In genomic region chr14:22052795-22053194, GRCh38 we compare ENCODE assay signal across 15 cellular contexts.
DNase-seq lines count a peak whose midpoint lies in the region; ATAC-seq and TF ChIP-seq lines count a peak whose summit lies in the region.
"Had no signal": no experiment of that assay in that cellular context is flagged by ENCODE, and none has a peak within 500 bp of the region (broad histone marks: within the 10 kb centered on the region; RNA-seq: fewer than 3 reads in every experiment).

No MANE protein-coding gene starts in this region.

- H3K9me3 ChIP-seq in hepatocyte (ENCODE audit: low read depth) (no peaks in the 10 kb centered on the region), upper lobe of right lung (no peaks in the 10 kb centered on the region)
- H3K9me3 ChIP-seq: prostate gland, transverse colon had no signal

- peak; percentile 55 for ATAC-seq in upper lobe of right lung

- H3K4me2 ChIP-seq in hepatocyte = no peak overlapping the region

- TF ChIP-seq CTCF in hepatocyte (IDR thresholded peaks at IDR 0.05; ENCODE audit: poor library complexity) (no peak), upper lobe of right lung (IDR thresholded peaks at IDR 0.05) (no peak)

- intact Hi-C loops in upper lobe of right lung (cut with DNase I) = no loop called here

- no peak for TF ChIP-seq POLR2A in erythroblast (IDR thresholded peaks at IDR 0.05; ENCODE audit: low read length)

- H3K4me1 Mint-ChIP-seq in activated T-cell treated with anti-CD3 and anti-CD28 coated beads, Interleukin-2, amount 50 U/mL, for 24 hours (ENCODE audit: low read depth) = peaks cover 40% of the 10 kb centered on the region

- H3K27ac ChIP-seq in hepatocyte (no peak overlapping the region), upper lobe of right lung (no peak overlapping the region)
- H3K27ac ChIP-seq: dorsolateral prefrontal cortex, prostate gland had no signal

- no peaks in the 10 kb centered on the region for H3K27me3 Mint-ChIP-seq in activated T-cell treated with anti-CD3 and anti-CD28 coated beads, Interleukin-2, amount 50 U/mL, for 24 hours

- H3K27me3 ChIP-seq in hepatocyte (no peaks in the 10 kb centered on the region), upper lobe of right lung (no peaks in the 10 kb centered on the region)
- H3K27me3 ChIP-seq: transverse colon had no signal

- no peaks in the 10 kb centered on the region for H3K36me3 Mint-ChIP-seq in activated T-cell treated with anti-CD3 and anti-CD28 coated beads, Interleukin-2, amount 50 U/mL, for 24 hours (ENCODE audit: low read depth)
- H3K36me3 Mint-ChIP-seq: brain had no signal

- H3K4me3 ChIP-seq in hepatocyte = no peak overlapping the region
- no peak overlapping the region for H3K4me3 ChIP-seq in upper lobe of right lung
- H3K4me3 ChIP-seq: dorsolateral prefrontal cortex, prostate gland, transverse colon had no signal

- peak; percentile 31 for DNase-seq in stimulated activated CD4-positive, alpha-beta T cell treated with anti-CD3 and anti-CD28 coated beads, Interleukin-15, amount 100 ng/mL, for 24 hours
- no peak for DNase-seq in stimulated activated CD4-positive, alpha-beta T cell treated with anti-CD3 and anti-CD28 coated beads, Interleukin-12 subunit alpha, Interleukin-12 subunit beta, amount 100 ng/mL, for 4 hours
- DNase-seq in activated T-cell treated with anti-CD3 and anti-CD28 coated beads, Interleukin-2, amount 50 U/mL, for 24 hours = no peak
- DNase-seq in hepatocyte (ENCODE audit: low spot score) (peak; percentile 14), upper lobe of right lung (no peak), erythroblast (lab: John Stamatoyannopoulos, UW) (no peak), superior temporal gyrus (ENCODE audit: extremely low spot score) (no peak), NCI-H748 (lab: John Stamatoyannopoulos, UW; ENCODE audit: unreplicated experiment) (no peak)
- DNase-seq: dorsolateral prefrontal cortex, Kasumi-1, NCI-H1694 treated with DMSO at 0.1 percent for 48 hours, NCI-H446 treated with DMSO at 0.1 percent for 48 hours, transverse colon had no signal

- H3K36me3 ChIP-seq in hepatocyte (replicated peaks; ENCODE audit: insufficient read depth, low read depth) = no peaks in the 10 kb centered on the region
- no peaks in the 10 kb centered on the region for H3K36me3 ChIP-seq in upper lobe of right lung
- H3K36me3 ChIP-seq: prostate gland, transverse colon had no signal

- peak overlapping the region; percentile 89 for H3K27ac Mint-ChIP-seq in activated T-cell treated with anti-CD3 and anti-CD28 coated beads, Interleukin-2, amount 50 U/mL, for 24 hours

- H3K9me3 Mint-ChIP-seq in activated T-cell treated with anti-CD3 and anti-CD28 coated beads, Interleukin-2, amount 50 U/mL, for 24 hours = no peaks in the 10 kb centered on the region
- H3K9me3 Mint-ChIP-seq: brain had no signal

- peak overlapping the region; percentile 2 for H2AFZ ChIP-seq in hepatocyte

- no peaks in the 10 kb centered on the region for H4K20me1 ChIP-seq in hepatocyte (ENCODE audit: insufficient read depth, poor library complexity, severe bottlenecking)

- H3K9me2 ChIP-seq in hepatocyte (replicated peaks; ENCODE audit: insufficient read depth) = no peaks in the 10 kb centered on the region

- H3K4me1 ChIP-seq in hepatocyte (ENCODE audit: insufficient read depth) (no peaks in the 10 kb centered on the region), upper lobe of right lung (no peaks in the 10 kb centered on the region)
- H3K4me1 ChIP-seq: prostate gland, transverse colon had no signal

- no peaks in the 10 kb centered on the region for H3K79me2 ChIP-seq in hepatocyte

- WGBS in hepatocyte (ENCODE audit: low lambda C conversion rate, missing lambda C conversion rate) = 64% methylated on average over 3 of the region's 3 CpGs

- H3K4me3 Mint-ChIP-seq in activated T-cell treated with anti-CD3 and anti-CD28 coated beads, Interleukin-2, amount 50 U/mL, for 24 hours = peak overlapping the region; percentile 67
- H3K4me3 Mint-ChIP-seq: brain had no signal

Comparison
In these comparisons a context has a peak if more than half of its experiments do, and no peak if none do; other contexts are left out.
1. DNase-seq: peak in stimulated activated CD4-positive, alpha-beta T cell treated with anti-CD3 and anti-CD28 coated beads, Interleukin-15, amount 100 ng/mL, for 24 hours (single experiment) and hepatocyte (single experiment); none in stimulated activated CD4-positive, alpha-beta T cell treated with anti-CD3 and anti-CD28 coated beads, Interleukin-12 subunit alpha, Interleukin-12 subunit beta, amount 100 ng/mL, for 4 hours (single experiment), activated T-cell treated with anti-CD3 and anti-CD28 coated beads, Interleukin-2, amount 50 U/mL, for 24 hours (single experiment), upper lobe of right lung (single experiment), erythroblast (0 of 2), superior temporal gyrus (single experiment) and NCI-H748 (single experiment).